23 cellular contexts compared by ENCODE assay signal in genomic region chr12:2879853-2880252, GRCh38. TPM values are rescaled to one million over a fixed set of nuclear protein-coding genes. Genes with fewer than 3 reads are reported as not detected.
DNase-seq lines count a peak whose midpoint lies in the region; ATAC-seq, FAIRE-seq and TF ChIP-seq lines count a peak whose summit lies in the region.
"Had no signal": no experiment of that assay in that cellular context is flagged by ENCODE, and none has a peak within 500 bp of the region (broad histone marks: within the 10 kb centered on the region; RNA-seq: fewer than 3 reads in every experiment).

No MANE protein-coding gene starts in this region.

- SMC1A ChIA-PET in GM12878 (lab: Charles Lee; ENCODE audit: uncharacterized antibody, unreplicated experiment) = no interaction called here

- H2AFZ ChIP-seq in GM12878 (ENCODE audit: control insufficient read depth, low read depth, low read length) = no peak overlapping the region

- peak overlapping the region; percentile 7 for H3K4me3 Mint-ChIP-seq in stimulated activated naive CD8-positive, alpha-beta T cell treated with anti-CD3 and anti-CD28 coated beads, Interleukin-15, Interleukin-2, amounts not matched to agents 100 ng/mL and 50 ng/mL, for 24 hours
- peak overlapping the region; percentile 96 for H3K4me3 Mint-ChIP-seq in T-helper 1 cell treated with Interleukin-12 subunit alpha and Interleukin-12 subunit beta and Interleukin-4 antibody, amounts not matched to agents 30 μg/mL and 1 μg/mL, for 36 hours
- H3K4me3 Mint-ChIP-seq: activated B cell treated with CpG ODN at 0.5 μM for 24 hours had no signal

- peak overlapping the region; percentile 24 for H3K27ac Mint-ChIP-seq in stimulated activated naive CD8-positive, alpha-beta T cell treated with anti-CD3 and anti-CD28 coated beads, Interleukin-15, Interleukin-2, amounts not matched to agents 100 ng/mL and 50 ng/mL, for 24 hours
- H3K27ac Mint-ChIP-seq in T-helper 1 cell treated with Interleukin-12 subunit alpha and Interleukin-12 subunit beta and Interleukin-4 antibody, amounts not matched to agents 30 μg/mL and 1 μg/mL, for 36 hours = peak overlapping the region; percentile 64
- H3K27ac Mint-ChIP-seq: activated B cell treated with CpG ODN at 0.5 μM for 24 hours had no signal

- CTCF ChIA-PET in GM12878 (lab: Yijun Ruan, JAX) = interaction anchor here (1.3 to 1.4 kb wide), 2 partner anchors 10 to 51 kb away, joined by 3 to 6 read pairs; partner anchors contain the start of gene TULP3

- FAIRE-seq in GM12878 (lab: Jason Lieb, UNC) = no peak
- FAIRE-seq: GM12892, pancreas had no signal

- no peaks in the 10 kb centered on the region for H3K36me3 ChIP-seq in GM12878 (ENCODE audit: control insufficient read depth in 2 of 2, insufficient read depth in 2 of 2, low read length in 1 of 2)
- no peaks in the 10 kb centered on the region for H3K36me3 ChIP-seq in prostate gland
- H3K36me3 ChIP-seq: pancreas had no signal

- in situ Hi-C loops in GM12878 (cut with MboI) = no loop called here

- WGBS in GM12878 (ENCODE audit: insufficient coverage, insufficient replicate concordance, low lambda C conversion rate, missing lambda C conversion rate) = 100% methylated on average over 3 of the region's 3 CpGs
- WGBS in prostate gland = 95% methylated on average over 3 of the region's 3 CpGs

- TF ChIP-seq CTCF in GM12878 (IDR thresholded peaks at IDR 0.05 in 2 of 3, conservative IDR thresholded peaks at IDR 0.05 in 1 of 3; ENCODE audit: control insufficient read depth in 2 of 3, extremely low read depth in 1 of 3, insufficient read depth in 1 of 3, low read depth in 3 of 3, low read length in 3 of 3) (no peak), prostate gland (IDR thresholded peaks at IDR 0.05) (no peak)

- H3K4me3 ChIP-seq in GM12878 (no peak overlapping the region), prostate gland (no peak overlapping the region)
- H3K4me3 ChIP-seq: heart left ventricle, pancreas had no signal

- intact Hi-C loops in GM12878 (cut with micrococcal nuclease; ENCODE audit: unreplicated experiment) (no loop called here), prostate gland (cut with DNase I) (no loop called here)

- BruUV-seq in GM12878 (replicated peaks; lab: Mats Ljungman, UMichigan) = TSS peak; percentile 46

- peaks cover 42% of the 10 kb centered on the region for H3K4me1 Mint-ChIP-seq in stimulated activated naive CD8-positive, alpha-beta T cell treated with anti-CD3 and anti-CD28 coated beads, Interleukin-15, Interleukin-2, amounts not matched to agents 100 ng/mL and 50 ng/mL, for 24 hours (ENCODE audit: low read depth)
- peaks cover 38% of the 10 kb centered on the region for H3K4me1 Mint-ChIP-seq in T-helper 1 cell treated with Interleukin-12 subunit alpha and Interleukin-12 subunit beta and Interleukin-4 antibody, amounts not matched to agents 30 μg/mL and 1 μg/mL, for 36 hours (ENCODE audit: low read depth)

- no peak for TF ChIP-seq RAD21 in GM12878 (IDR thresholded peaks at IDR 0.05; ENCODE audit: insufficient read depth, low read depth, low read length)

- POLR2A ChIA-PET in GM12878 (lab: Charles Lee) = interaction anchor here (1.1 to 1.2 kb wide), 2 partner anchors 10 to 13 kb away, joined by 3 to 4 read pairs; partner anchors contain the start of gene TULP3

- H3K4me1 ChIP-seq in GM12878 (ENCODE audit: control insufficient read depth, insufficient read depth, low read length) (no peaks in the 10 kb centered on the region; the same call in 1 of the 2 replicates), prostate gland (replicated peaks) (peaks cover 4% of the 10 kb centered on the region)

- ATAC-seq in stimulated activated naive CD8-positive, alpha-beta T cell treated with anti-CD3 and anti-CD28 coated beads, Interleukin-15, Interleukin-2, amounts not matched to agents 100 U/mL and 50 U/mL, for 24 hours = no peak
- ATAC-seq in GM12878 (no peak), HG02970 (IDR thresholded peaks at IDR 0.05; ENCODE audit: low FRiP score, unreplicated experiment) (no peak)
- ATAC-seq: HCT116, heart left ventricle, pancreas, Right ventricle myocardium inferior had no signal

- H3K27ac ChIP-seq in GM12878 (ENCODE audit: control insufficient read depth, insufficient read depth) = no peak overlapping the region
- H3K27ac ChIP-seq in prostate gland = no peak overlapping the region
- H3K27ac ChIP-seq: heart left ventricle, pancreas had no signal

- TF ChIP-seq POLR2A in GM12878 (IDR thresholded peaks at IDR 0.05; ENCODE audit: low read depth, low read length) (no peak), prostate gland (IDR thresholded peaks at IDR 0.05) (no peak)

- no peaks in the 10 kb centered on the region for H4K20me1 ChIP-seq in GM12878 (ENCODE audit: control insufficient read depth, insufficient read depth)

- TF ChIP-seq EP300 in GM12878 (IDR thresholded peaks at IDR 0.05; ENCODE audit: borderline replicate concordance in 1 of 2, control insufficient read depth in 1 of 2, low read depth in 2 of 2, low read length in 2 of 2) = no peak

- H3K79me2 ChIP-seq in GM12878 (ENCODE audit: control insufficient read depth, insufficient read depth, low read length) = peaks cover 65% of the 10 kb centered on the region

- H3K36me3 Mint-ChIP-seq in stimulated activated naive CD8-positive, alpha-beta T cell treated with anti-CD3 and anti-CD28 coated beads, Interleukin-15, Interleukin-2, amounts not matched to agents 100 ng/mL and 50 ng/mL, for 24 hours (ENCODE audit: low read depth) = peaks cover 37% of the 10 kb centered on the region
- H3K36me3 Mint-ChIP-seq in T-helper 1 cell treated with Interleukin-12 subunit alpha and Interleukin-12 subunit beta and Interleukin-4 antibody, amounts not matched to agents 30 μg/mL and 1 μg/mL, for 36 hours (ENCODE audit: low read depth) = peaks cover 27% of the 10 kb centered on the region

- H3K9ac ChIP-seq in GM12878 (ENCODE audit: control insufficient read depth, insufficient read depth, low read length) = no peak overlapping the region

- no peak for DNase-seq in stimulated activated naive CD8-positive, alpha-beta T cell treated with anti-CD3 and anti-CD28 coated beads, Interleukin-15, Interleukin-2, amounts not matched to agents 100 U/mL and 50 U/mL, for 24 hours
- DNase-seq in GM12878 (ENCODE audit: low read depth, low spot score) (no peak), prostate gland (ENCODE audit: low spot score) (no peak)
- DNase-seq in stimulated activated naive CD4-positive, alpha-beta T cell (lab: John Stamatoyannopoulos, UW) = no peak
- DNase-seq: activated B cell treated with CpG ODN at 0.5 μM for 24 hours, AML-193, aorta, endodermal cell, heart left ventricle, immature natural killer cell, NCI-H1092, NCI-H2081, NCI-H510A, pancreas had no signal

- H3K27me3 ChIP-seq in GM12878 (replicated peaks in 1 of 2; ENCODE audit: control insufficient read depth in 2 of 2, insufficient read depth in 2 of 2, low read length in 1 of 2) (no peaks in the 10 kb centered on the region), prostate gland (replicated peaks; ENCODE audit: insufficient read depth) (no peaks in the 10 kb centered on the region)
- H3K27me3 ChIP-seq: heart left ventricle, pancreas had no signal

- no peak overlapping the region; the same call in 1 of the 2 replicates for H3K4me2 ChIP-seq in GM12878 (ENCODE audit: control insufficient read depth, insufficient read depth)

- H3K9me3 ChIP-seq in GM12878 (replicated peaks; ENCODE audit: control insufficient read depth, insufficient read depth, low read length) (no peaks in the 10 kb centered on the region), prostate gland (no peaks in the 10 kb centered on the region)
- H3K9me3 ChIP-seq: heart left ventricle, pancreas had no signal

- H3K9me3 Mint-ChIP-seq in stimulated activated naive CD8-positive, alpha-beta T cell treated with anti-CD3 and anti-CD28 coated beads, Interleukin-15, Interleukin-2, amounts not matched to agents 100 ng/mL and 50 ng/mL, for 24 hours = no peaks in the 10 kb centered on the region
- no peaks in the 10 kb centered on the region for H3K9me3 Mint-ChIP-seq in T-helper 1 cell treated with Interleukin-12 subunit alpha and Interleukin-12 subunit beta and Interleukin-4 antibody, amounts not matched to agents 30 μg/mL and 1 μg/mL, for 36 hours
- H3K9me3 Mint-ChIP-seq: activated B cell treated with CpG ODN at 0.5 μM for 24 hours, endodermal cell, immature natural killer cell had no signal

- no peaks in the 10 kb centered on the region for H3K27me3 Mint-ChIP-seq in stimulated activated naive CD8-positive, alpha-beta T cell treated with anti-CD3 and anti-CD28 coated beads, Interleukin-15, Interleukin-2, amounts not matched to agents 100 ng/mL and 50 ng/mL, for 24 hours
- no peaks in the 10 kb centered on the region for H3K27me3 Mint-ChIP-seq in T-helper 1 cell treated with Interleukin-12 subunit alpha and Interleukin-12 subunit beta and Interleukin-4 antibody, amounts not matched to agents 30 μg/mL and 1 μg/mL, for 36 hours (ENCODE audit: low read depth)
- H3K27me3 Mint-ChIP-seq: activated B cell treated with CpG ODN at 0.5 μM for 24 hours had no signal

- RAD21 ChIA-PET in GM12878 (lab: Charles Lee; ENCODE audit: unreplicated experiment) = interaction anchor here (1.3 kb wide), 1 partner anchor 155 kb away, joined by 7 read pairs; no protein-coding TSS in a partner anchor

RNA-seq across cellular contexts. Expression of gene RHNO1, which starts 2.8 kb away (rescaled TPM):
- 20.2 and 22.3 TPM in 2 replicates for total RNA-seq in GM12878 (2013; cell fraction: nucleolus; rRNA removed)
- total RNA-seq in GM12878 (2014; rRNA removed) (52.6 and 54.2 TPM in 2 replicates), GM12878 (2014; rRNA removed; fragmentation: Illumina TruSeq; extraction: Trizol) (42.4 and 46.4 TPM in 2 replicates), GM12878 (2021) (33.3 and 36.2 TPM in 2 replicates), prostate gland (10 to 100 TPM; 26.5 to 29.1 TPM)
- 19.5 TPM for polyA plus RNA-seq in GM12878 (2011; ENCODE audit: low read depth)
- polyA plus RNA-seq in GM12878 (2011; rRNA removed) (69.0 and 91.6 TPM in 2 replicates), GM12878 (2014; fragmentation: Illumina TruSeq; extraction: Trizol) (60.7 and 67.8 TPM in 2 replicates), GM12878 (2014; fragmentation: Nextera tagmentation; extraction: Ambion mirVana) (10 to 100 TPM; 27.9 to 29.1 TPM), GM12878 (2014; rRNA removed) (30.4 and 41.0 TPM in 2 replicates), GM12878 (2016; fragmentation: Nextera tagmentation; extraction: Ambion mirVana) (10 to 100 TPM; 52.3 to 57.9 TPM)
- 61.3 and 66.0 TPM in 2 replicates for polyA plus RNA-seq in GM12878 (2011; cell fraction: cytosol; rRNA removed)
- 14.1 and 14.7 TPM in 2 replicates for polyA plus RNA-seq in GM12878 (2011; cell fraction: nucleus; rRNA removed)
- polyA plus RNA-seq in GM12878 (2012) = 24.7 and 27.4 TPM in 2 replicates
- polyA minus RNA-seq in GM12878 (2011; rRNA and poly(A)+ RNA removed) = 35.2 and 48.7 TPM in 2 replicates
- 14.0 and 20.1 TPM in 2 replicates for polyA minus RNA-seq in GM12878 (2011; cell fraction: cytosol; rRNA and poly(A)+ RNA removed)
- polyA minus RNA-seq in GM12878 (2011; cell fraction: nucleus; rRNA and poly(A)+ RNA removed) = 7.1 and 8.2 TPM in 2 replicates

RNA-seq across cellular contexts. Expression of gene FOXM1, which starts 2.9 kb away (rescaled TPM):
- 32.6 and 35.3 TPM in 2 replicates for total RNA-seq in GM12878 (2013; cell fraction: nucleolus; rRNA removed)
- 30.3 and 33.7 TPM in 2 replicates for total RNA-seq in GM12878 (2014; rRNA removed)
- 28.0 and 28.9 TPM in 2 replicates for total RNA-seq in GM12878 (2014; rRNA removed; fragmentation: Illumina TruSeq; extraction: Trizol)
- 58.6 and 60.0 TPM in 2 replicates for total RNA-seq in GM12878 (2021)
- polyA plus RNA-seq in GM12878 (2011; ENCODE audit: low read depth) = 16.5 TPM
- 15.3 and 25.1 TPM in 2 replicates for polyA plus RNA-seq in GM12878 (2011; rRNA removed)
- 32.6 and 48.2 TPM in 2 replicates for polyA plus RNA-seq in GM12878 (2011; cell fraction: cytosol; rRNA removed)
- polyA plus RNA-seq in GM12878 (2011; cell fraction: nucleus; rRNA removed) = 42.6 and 56.1 TPM in 2 replicates
- 24.2 and 24.7 TPM in 2 replicates for polyA plus RNA-seq in GM12878 (2012)
- 50.4 and 63.2 TPM in 2 replicates for polyA plus RNA-seq in GM12878 (2014; fragmentation: Illumina TruSeq; extraction: Trizol)
- 10 to 100 TPM; 15.1 to 15.5 TPM for polyA plus RNA-seq in GM12878 (2014; fragmentation: Nextera tagmentation; extraction: Ambion mirVana)
- 39.8 and 45.5 TPM in 2 replicates for polyA plus RNA-seq in GM12878 (2014; rRNA removed)
- 10 to 100 TPM; 34.8 to 37.0 TPM for polyA plus RNA-seq in GM12878 (2016; fragmentation: Nextera tagmentation; extraction: Ambion mirVana)
- 30.0 and 33.3 TPM in 2 replicates for polyA minus RNA-seq in GM12878 (2011; rRNA and poly(A)+ RNA removed)
- 16.3 and 28.3 TPM in 2 replicates for polyA minus RNA-seq in GM12878 (2011; cell fraction: cytosol; rRNA and poly(A)+ RNA removed)
- 14.3 and 21.5 TPM in 2 replicates for polyA minus RNA-seq in GM12878 (2011; cell fraction: nucleus; rRNA and poly(A)+ RNA removed)
- 10 to 100 TPM in 1 of 2 donors, 1 to 10 TPM in 1; 1.2 to 10.8 TPM for total RNA-seq in prostate gland

RNA-seq across cellular contexts. Expression of gene TULP3, which starts 10.8 kb away (rescaled TPM):
- 7.3 and 7.8 TPM in 2 replicates for total RNA-seq in GM12878 (2013; cell fraction: nucleolus; rRNA removed)
- total RNA-seq in GM12878 (2014; rRNA removed) = 6.7 and 7.9 TPM in 2 replicates
- total RNA-seq in GM12878 (2014; rRNA removed; fragmentation: Illumina TruSeq; extraction: Trizol) = 7.0 TPM in 2 replicates
- 7.8 and 8.5 TPM in 2 replicates for total RNA-seq in GM12878 (2021)
- polyA plus RNA-seq in GM12878 (2011; ENCODE audit: low read depth) = 5.3 TPM
- polyA plus RNA-seq in GM12878 (2011; rRNA removed) = 6.0 and 8.4 TPM in 2 replicates
- 7.5 and 8.4 TPM in 2 replicates for polyA plus RNA-seq in GM12878 (2011; cell fraction: cytosol; rRNA removed)
- 9.2 and 9.7 TPM in 2 replicates for polyA plus RNA-seq in GM12878 (2011; cell fraction: nucleus; rRNA removed)
- polyA plus RNA-seq in GM12878 (2012) = 7.9 and 8.6 TPM in 2 replicates
- 9.8 and 10.4 TPM in 2 replicates for polyA plus RNA-seq in GM12878 (2014; fragmentation: Illumina TruSeq; extraction: Trizol)
- polyA plus RNA-seq in GM12878 (2014; fragmentation: Nextera tagmentation; extraction: Ambion mirVana) = 1 to 10 TPM; 3.1 to 3.9 TPM
- polyA plus RNA-seq in GM12878 (2014; rRNA removed) = 8.4 and 9.3 TPM in 2 replicates
- polyA plus RNA-seq in GM12878 (2016; fragmentation: Nextera tagmentation; extraction: Ambion mirVana) = 1 to 10 TPM; 7.8 to 8.3 TPM
- polyA minus RNA-seq in GM12878 (2011; rRNA and poly(A)+ RNA removed) = 6.1 and 6.6 TPM in 2 replicates
- 2.9 and 5.7 TPM in 2 replicates for polyA minus RNA-seq in GM12878 (2011; cell fraction: cytosol; rRNA and poly(A)+ RNA removed)
- polyA minus RNA-seq in GM12878 (2011; cell fraction: nucleus; rRNA and poly(A)+ RNA removed) = 1.8 and 2.9 TPM in 2 replicates
- total RNA-seq in prostate gland = 10 to 100 TPM; 15.2 to 22.2 TPM

RNA-seq across cellular contexts. Expression of gene TEX52, which starts 23.0 kb away (rescaled TPM):
- not detected in 2 replicates for total RNA-seq in GM12878 (2013; cell fraction: nucleolus; rRNA removed)
- total RNA-seq in GM12878 (2014; rRNA removed) (not detected in 2 replicates), GM12878 (2014; rRNA removed; fragmentation: Illumina TruSeq; extraction: Trizol) (not detected in 2 replicates), GM12878 (2021) (not detected in 2 replicates), prostate gland (under 1 TPM in 1 of 2 donors, not detected in 1; 0.85 TPM)
- not detected for polyA plus RNA-seq in GM12878 (2011; ENCODE audit: low read depth)
- polyA plus RNA-seq in GM12878 (2011; rRNA removed) (not detected in 2 replicates), GM12878 (2014; fragmentation: Illumina TruSeq; extraction: Trizol) (not detected in 2 replicates), GM12878 (2014; fragmentation: Nextera tagmentation; extraction: Ambion mirVana) (not detected), GM12878 (2014; rRNA removed) (not detected in 2 replicates), GM12878 (2016; fragmentation: Nextera tagmentation; extraction: Ambion mirVana) (under 1 TPM in 1 of 2 experiments, not detected in 1; 0.23 TPM)
- polyA plus RNA-seq in GM12878 (2011; cell fraction: cytosol; rRNA removed) = not detected in 2 replicates
- not detected in 2 replicates for polyA plus RNA-seq in GM12878 (2011; cell fraction: nucleus; rRNA removed)
- polyA plus RNA-seq in GM12878 (2012) = 0.58 and 0.72 TPM in 2 replicates
- polyA minus RNA-seq in GM12878 (2011; rRNA and poly(A)+ RNA removed) = not detected in 2 replicates
- not detected in 2 replicates for polyA minus RNA-seq in GM12878 (2011; cell fraction: cytosol; rRNA and poly(A)+ RNA removed)
- not detected in 2 replicates for polyA minus RNA-seq in GM12878 (2011; cell fraction: nucleus; rRNA and poly(A)+ RNA removed)
- total RNA-seq: activated B cell treated with CpG ODN at 0.5 μM for 24 hours, aorta, cerebellum, heart left ventricle, liver, Right ventricle myocardium inferior, subcutaneous adipose tissue had no signal
- polyA plus RNA-seq: aorta, heart left ventricle, immature natural killer cell, liver, pancreas had no signal

RNA-seq across cellular contexts. Expression of gene NRIP2, which starts 45.0 kb away (rescaled TPM):
- total RNA-seq in GM12878 (2013; cell fraction: nucleolus; rRNA removed) = not detected in 2 replicates
- total RNA-seq in GM12878 (2014; rRNA removed) = not detected in 2 replicates
- not detected in 2 replicates for total RNA-seq in GM12878 (2014; rRNA removed; fragmentation: Illumina TruSeq; extraction: Trizol)
- total RNA-seq in GM12878 (2021) = not detected in 2 replicates
- 0.88 TPM for polyA plus RNA-seq in GM12878 (2011; ENCODE audit: low read depth)
- polyA plus RNA-seq in GM12878 (2011; rRNA removed) = not detected in 2 replicates
- not detected in 2 replicates for polyA plus RNA-seq in GM12878 (2011; cell fraction: cytosol; rRNA removed)
- polyA plus RNA-seq in GM12878 (2011; cell fraction: nucleus; rRNA removed) = not detected in 2 replicates
- 1.0 and 2.0 TPM in 2 replicates for polyA plus RNA-seq in GM12878 (2012)
- not detected in 2 replicates for polyA plus RNA-seq in GM12878 (2014; fragmentation: Illumina TruSeq; extraction: Trizol)
- polyA plus RNA-seq in GM12878 (2014; fragmentation: Nextera tagmentation; extraction: Ambion mirVana) = under 1 TPM in 1 of 2 experiments, not detected in 1; 0.04 TPM
- polyA plus RNA-seq in GM12878 (2014; rRNA removed) = not detected in 2 replicates
- under 1 TPM; 0.42 to 0.83 TPM for polyA plus RNA-seq in GM12878 (2016; fragmentation: Nextera tagmentation; extraction: Ambion mirVana)
- polyA minus RNA-seq in GM12878 (2011; rRNA and poly(A)+ RNA removed) = not detected in 2 replicates
- not detected in 2 replicates for polyA minus RNA-seq in GM12878 (2011; cell fraction: cytosol; rRNA and poly(A)+ RNA removed)
- not detected in 2 replicates for polyA minus RNA-seq in GM12878 (2011; cell fraction: nucleus; rRNA and poly(A)+ RNA removed)
- total RNA-seq in prostate gland = 1 to 10 TPM in 1 of 2 donors, under 1 TPM in 1; 0.18 to 8.7 TPM
- total RNA-seq: activated B cell treated with CpG ODN at 0.5 μM for 24 hours, endodermal cell had no signal
